Comparison of ENCODE assay signal across 8 cellular contexts in the genomic region with DNA sequence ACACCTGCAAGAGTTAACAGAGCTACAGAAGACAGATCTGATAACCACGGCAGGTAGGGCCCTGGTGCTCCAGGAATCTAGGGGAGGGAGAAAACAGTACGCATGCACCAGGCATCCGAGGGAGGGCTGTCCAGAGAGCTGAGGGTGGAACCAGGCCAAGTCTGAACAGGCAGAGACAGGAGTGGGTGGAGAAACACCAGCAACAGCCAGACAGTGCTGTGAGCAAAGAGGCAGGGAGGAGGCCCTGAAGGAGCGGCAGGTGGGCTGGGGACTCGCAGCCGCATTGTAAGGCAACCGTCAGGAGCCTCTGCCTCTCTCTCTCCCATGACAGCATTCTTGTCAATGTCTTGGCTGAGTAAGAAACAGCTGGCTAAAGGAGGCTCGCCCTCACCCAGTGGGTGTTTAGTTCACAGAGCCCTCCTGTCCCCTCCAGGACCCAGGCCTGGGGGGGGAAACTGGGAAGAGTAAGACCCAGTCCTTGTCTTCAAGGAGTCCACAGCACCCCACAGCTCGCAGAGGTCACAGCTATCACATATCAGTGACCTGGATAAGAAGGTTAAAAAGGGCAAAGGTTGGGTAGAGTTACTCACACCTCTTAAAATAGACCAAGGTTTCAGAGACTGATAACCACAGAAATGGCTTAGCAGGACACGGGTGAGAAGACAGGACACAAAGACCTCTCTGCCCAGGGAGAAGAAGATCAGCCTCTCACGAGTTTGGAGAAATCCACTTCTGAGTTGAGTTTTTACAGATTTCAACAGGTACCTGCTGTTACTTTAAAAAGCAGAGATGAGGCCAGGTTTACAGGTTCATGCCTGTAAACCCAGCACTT. TPM values are rescaled to one million over a fixed set of nuclear protein-coding genes. Genes with fewer than 3 reads are reported as not detected.
A peak's percentile ranks its signal among the peaks of the same experiment; 100 is the strongest.
DNase-seq lines count a peak whose midpoint lies in the region; ATAC-seq and TF ChIP-seq lines count a peak whose summit lies in the region.

No MANE protein-coding gene starts in this region.

- WGBS in thymus = 28% methylated on average over 11 of the region's 11 CpGs

- H3K27ac ChIP-seq in coronary artery (peak overlapping the region; percentile 11 to 63), lower lobe of right lung (peak overlapping the region; percentile 61), thymus (ENCODE audit: low read depth) (peak overlapping the region; percentile 58)

- H3K27me3 ChIP-seq in GM06990 (replicated peaks; ENCODE audit: control insufficient read depth, insufficient read depth, low read length) (no peaks in the 10 kb centered on the region), lower lobe of right lung (ENCODE audit: low read depth) (no peaks in the 10 kb centered on the region), thymus (ENCODE audit: control insufficient read depth, insufficient read depth) (no peaks in the 10 kb centered on the region)

- H3K9me3 ChIP-seq in lower lobe of right lung (no peaks in the 10 kb centered on the region), thymus (ENCODE audit: control insufficient read depth) (no peaks in the 10 kb centered on the region)

- H3K4me3 ChIP-seq in GM06990 (replicated peaks; ENCODE audit: low read depth, low read length) (peak overlapping the region; percentile 53), coronary artery (peak overlapping the region; percentile 36), lower lobe of right lung (no peak overlapping the region), thymus (ENCODE audit: low read length) (no peak overlapping the region)

- peaks cover 77% of the 10 kb centered on the region for H3K4me1 ChIP-seq in lower lobe of right lung
- H3K4me1 ChIP-seq in thymus (ENCODE audit: control insufficient read depth, insufficient read depth, low read length) = peaks cover 12% of the 10 kb centered on the region

- DNase-seq in GM06990 (ENCODE audit: extremely low read depth, insufficient read length) = peak; percentile 86
- DNase-seq in NCI-H526 treated with DMSO at 0.1 percent for 48 hours (lab: John Stamatoyannopoulos, UW) = peak; percentile 89
- no peak for DNase-seq in coronary artery (ENCODE audit: low spot score)
- DNase-seq in lower lobe of right lung = peak; percentile 84
- no peak for DNase-seq in middle frontal gyrus (ENCODE audit: extremely low spot score, low spot score)

- TF ChIP-seq CTCF in GM06990 (IDR thresholded peaks at IDR 0.05; ENCODE audit: insufficient read depth, low read length, poor library complexity, severe bottlenecking) (no peak), coronary artery (IDR thresholded peaks at IDR 0.05) (no peak), lower lobe of right lung (IDR thresholded peaks at IDR 0.05) (no peak)

- ATAC-seq in GM21367 (IDR thresholded peaks at IDR 0.05; ENCODE audit: unreplicated experiment) (peak; percentile 71), HG03521 (IDR thresholded peaks at IDR 0.05; ENCODE audit: unreplicated experiment) (peak; percentile 64), lower lobe of right lung (peak; percentile 75 to 83)

- intact Hi-C loops in lower lobe of right lung (cut with DNase I) = no loop called here

- H3K36me3 ChIP-seq in GM06990 (ENCODE audit: control insufficient read depth, insufficient read depth, low read length) (peaks cover 6% of the 10 kb centered on the region), lower lobe of right lung (no peaks in the 10 kb centered on the region), thymus (ENCODE audit: control insufficient read depth, insufficient read depth) (no peaks in the 10 kb centered on the region)

RNA-seq across cellular contexts. Expression of a gene that starts 10.5 kb away (rescaled TPM):
- total RNA-seq in lower lobe of right lung = 321 TPM
- 109 TPM for polyA plus RNA-seq in thymus

Comparison
In these comparisons a context has a peak if more than half of its experiments do, and no peak if none do; other contexts are left out.
1. DNase-seq: peak in GM06990 (single experiment), NCI-H526 treated with DMSO at 0.1 percent for 48 hours (single experiment) and lower lobe of right lung (single experiment); none in coronary artery (single experiment) and middle frontal gyrus (single experiment).
2. H3K4me3 ChIP-seq: peak in GM06990 (single experiment) and coronary artery (single experiment); none in lower lobe of right lung (single experiment) and thymus (single experiment).
3. Peak in every context shown above with its lines, with median percentiles within 50 percentile points of each other: ATAC-seq and H3K27ac ChIP-seq.